10 cellular contexts compared by ENCODE assay signal in the genomic region with DNA sequence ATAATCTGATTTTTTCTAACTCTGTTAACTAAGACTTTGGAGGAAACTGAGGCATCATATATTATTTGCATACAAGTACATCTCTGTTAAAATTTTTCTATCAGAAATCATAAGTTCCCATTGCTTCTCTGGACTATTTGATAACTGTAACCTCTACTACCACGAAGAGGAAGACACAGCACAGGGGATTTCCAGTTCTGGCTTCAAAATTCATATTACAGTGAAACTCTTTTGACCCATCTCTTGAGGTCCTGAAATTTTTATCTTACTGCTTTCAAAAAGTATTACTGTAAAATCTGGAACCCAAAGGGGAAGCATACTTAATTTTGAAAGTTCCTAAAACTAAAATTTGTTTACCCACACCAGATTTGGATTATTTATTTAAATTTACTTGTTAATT. TPM values are rescaled to one million over a fixed set of nuclear protein-coding genes. Genes with fewer than 3 reads are reported as not detected.
A peak's percentile ranks its signal among the peaks of the same experiment; 100 is the strongest.
DNase-seq lines count a peak whose midpoint lies in the region; ATAC-seq and TF ChIP-seq lines count a peak whose summit lies in the region.
"Had no signal": no experiment of that assay in that cellular context is flagged by ENCODE, and none has a peak within 500 bp of the region (broad histone marks: within the 10 kb centered on the region; RNA-seq: fewer than 3 reads in every experiment).

No MANE protein-coding gene starts in this region.

- H3K23ac ChIP-seq in mesenchymal stem cell (ENCODE audit: low read length in 2 of 2), result no peak overlapping the region

- no peaks in the 10 kb centered on the region for H3K9me3 ChIP-seq in DND-41 (ENCODE audit: insufficient read depth, low read length, severe bottlenecking)
- no peaks in the 10 kb centered on the region for H3K9me3 ChIP-seq in mesenchymal stem cell (ENCODE audit: control insufficient read depth, low read length)
- H3K9me3 ChIP-seq: suprapubic skin had no signal

- H3K9ac ChIP-seq in DND-41 (ENCODE audit: low read depth, low read length) (no peak overlapping the region), mesenchymal stem cell (ENCODE audit: low read length) (peak overlapping the region; percentile 21)

- peaks cover 37% of the 10 kb centered on the region for H4K20me1 ChIP-seq in DND-41 (ENCODE audit: insufficient read depth, low read length)

- H2BK12ac ChIP-seq in mesenchymal stem cell (ENCODE audit: low read length in 2 of 2), result no peak overlapping the region

- H3K4ac ChIP-seq in mesenchymal stem cell (ENCODE audit: low read depth in 1 of 2, low read length in 2 of 2), result no peak overlapping the region

- no peak overlapping the region for H3K4me3 ChIP-seq in DND-41 (ENCODE audit: low read depth in 1 of 2, low read length in 2 of 2)
- H3K4me3 ChIP-seq in mesenchymal stem cell (ENCODE audit: insufficient read depth in 1 of 2, low read depth in 1 of 2, low read length in 2 of 2), result peak overlapping the region in 1 of 2 experiments; percentile 7
- H3K4me3 ChIP-seq in coronary artery, result no peak overlapping the region
- H3K4me3 ChIP-seq: suprapubic skin had no signal

- H3K27me3 ChIP-seq in DND-41 (ENCODE audit: insufficient read depth, low read length, poor library complexity) (no peaks in the 10 kb centered on the region), mesenchymal stem cell (ENCODE audit: control insufficient read depth in 1 of 2, insufficient read depth in 1 of 2, low read length in 2 of 2) (no peaks in the 10 kb centered on the region)
- H3K27me3 ChIP-seq: suprapubic skin had no signal

- H4K8ac ChIP-seq in mesenchymal stem cell (ENCODE audit: low read length), result no peak overlapping the region

- no peak overlapping the region for H3K27ac ChIP-seq in DND-41 (ENCODE audit: low read length)
- no peak overlapping the region for H3K27ac ChIP-seq in mesenchymal stem cell (ENCODE audit: low read length, poor library complexity, severe bottlenecking)
- peak overlapping the region in 1 of 2 donors; percentile 46 for H3K27ac ChIP-seq in coronary artery

- no peak overlapping the region for H2BK120ac ChIP-seq in mesenchymal stem cell (ENCODE audit: low read depth, low read length)

- WGBS in mesenchymal stem cell, result 100% methylated on average over 1 of the region's 1 CpG

- peaks cover 91% of the 10 kb centered on the region for H3K79me2 ChIP-seq in DND-41 (ENCODE audit: insufficient read depth, low read length)

- no peak overlapping the region for H3K18ac ChIP-seq in mesenchymal stem cell (ENCODE audit: low read depth in 1 of 2, low read length in 2 of 2)

- H2AFZ ChIP-seq in DND-41 (ENCODE audit: low read depth, low read length), result no peak overlapping the region
- H2AFZ ChIP-seq in mesenchymal stem cell (ENCODE audit: low read depth, low read length), result no peak overlapping the region

- peaks cover 11% of the 10 kb centered on the region for H3K79me1 ChIP-seq in mesenchymal stem cell (replicated peaks; ENCODE audit: low read length, poor library complexity, severe bottlenecking)

- no peak for DNase-seq in DND-41
- DNase-seq in OCI-M1 (lab: John Stamatoyannopoulos, UW), result peak; percentile 33
- no peak for DNase-seq in mesenchymal stem cell
- no peak for DNase-seq in coronary artery (ENCODE audit: low spot score)
- no peak for DNase-seq in superior temporal gyrus (ENCODE audit: extremely low spot score)
- no peak for DNase-seq in UCSD-AML1 (lab: John Stamatoyannopoulos, UW; ENCODE audit: unreplicated experiment)
- DNase-seq: hippocampal formation, posterior cingulate gyrus had no signal

- no peak overlapping the region for H4K91ac ChIP-seq in mesenchymal stem cell (ENCODE audit: low read length)

- H2AK5ac ChIP-seq in mesenchymal stem cell (ENCODE audit: low read length, severe bottlenecking), result no peak overlapping the region

- no peak overlapping the region for H2BK15ac ChIP-seq in mesenchymal stem cell (ENCODE audit: low read depth, poor library complexity, severe bottlenecking)

- TF ChIP-seq CTCF in DND-41 (IDR thresholded peaks at IDR 0.05; ENCODE audit: borderline replicate concordance, extremely low read depth, low read length, poor library complexity, severe bottlenecking) (no peak), coronary artery (IDR thresholded peaks at IDR 0.05) (no peak)

- H3K4me2 ChIP-seq in DND-41 (ENCODE audit: insufficient read depth, low read length), result peak overlapping the region; percentile 75; the same call in 1 of the 2 replicates
- no peak overlapping the region for H3K4me2 ChIP-seq in mesenchymal stem cell (ENCODE audit: low read length, poor library complexity, severe bottlenecking)

- ATAC-seq in DND-41 (ENCODE audit: insufficient read depth, low read depth) (no peak), GM18517 (IDR thresholded peaks at IDR 0.05; ENCODE audit: unreplicated experiment) (peak; percentile 28)

- no peak overlapping the region for H3K14ac ChIP-seq in mesenchymal stem cell (ENCODE audit: low read length in 2 of 2)

- H3K36me3 ChIP-seq in DND-41 (ENCODE audit: insufficient read depth, low read length), result peaks cover 28% of the 10 kb centered on the region
- H3K36me3 ChIP-seq in mesenchymal stem cell (ENCODE audit: control insufficient read depth in 1 of 2, insufficient read depth in 2 of 2, low read depth in 1 of 2, low read length in 2 of 2), result peaks cover 3 to 5% of the 10 kb centered on the region in 2 experiments
- H3K36me3 ChIP-seq: suprapubic skin had no signal

- H3K4me1 ChIP-seq in DND-41 (ENCODE audit: insufficient read depth, low read length) (peaks cover 50% of the 10 kb centered on the region), mesenchymal stem cell (ENCODE audit: control insufficient read depth, insufficient read depth, low read depth, low read length) (no peaks in the 10 kb centered on the region)

- H2BK5ac ChIP-seq in mesenchymal stem cell (ENCODE audit: low read depth, low read length, poor library complexity, severe bottlenecking), result no peak overlapping the region

RNA-seq across cellular contexts. Expression of gene PLSCR1, which starts 4.2 kb away (rescaled TPM):
- 28.7 TPM for polyA plus RNA-seq in mesenchymal stem cell (2013, experiment 1 of 2)
- 26.6 TPM for polyA plus RNA-seq in mesenchymal stem cell (2013, experiment 2 of 2)
